Comparison of ENCODE assay signal across 20 cellular contexts in genomic region chr2:27435628-27436027, GRCh38. TPM values are rescaled to one million over a fixed set of nuclear protein-coding genes. Genes with fewer than 3 reads are reported as not detected.
DNase-seq lines count a peak whose midpoint lies in the region; ATAC-seq and TF ChIP-seq lines count a peak whose summit lies in the region.
"Had no signal": no experiment of that assay in that cellular context is flagged by ENCODE, and none has a peak within 500 bp of the region (broad histone marks: within the 10 kb centered on the region; RNA-seq: fewer than 3 reads in every experiment).

No MANE protein-coding gene starts in this region.

- POLR2A ChIA-PET in CD4-positive, alpha-beta memory T cell (lab: Charles Lee; ENCODE audit: partially characterized antibody): no interaction called here

- no peak overlapping the region for H3K4me2 ChIP-seq in neuronal stem cell (ENCODE audit: insufficient read depth, low read length, poor library complexity, severe bottlenecking)
- H3K4me2 ChIP-seq: A549; BLaER1 treated with 17β-estradiol and CSF1 and Interleukin-3, amounts not matched to agents 10 nM and 100 nM; KMS-11 had no signal

- H3K23ac ChIP-seq in neuronal stem cell (ENCODE audit: low read depth, low read length, poor library complexity): no peak overlapping the region

- peaks cover 87% of the 10 kb centered on the region for H3K36me3 Mint-ChIP-seq in activated T-cell treated with anti-CD3 and anti-CD28 coated beads, Interleukin-2, amount 50 U/mL, for 24 hours (ENCODE audit: low read depth)
- peaks cover 61 to 76% of the 10 kb centered on the region in 2 donors for H3K36me3 Mint-ChIP-seq in CD4-positive, alpha-beta memory T cell
- H3K36me3 Mint-ChIP-seq in activated T-helper 17 cell treated with anti-CD3 and anti-CD28 coated beads, Interleukin-2, amount 50 U/mL, for 72 hours (ENCODE audit: low read depth): peaks cover 95% of the 10 kb centered on the region
- H3K36me3 Mint-ChIP-seq in progenitor cell of endocrine pancreas (ENCODE audit: insufficient read depth): peaks cover 45% of the 10 kb centered on the region
- H3K36me3 Mint-ChIP-seq in stimulated activated memory B cell treated with anti-CD40 and anti-IgM and Interleukin-4, amounts not matched to agents 10 μg/mL and 1 μg/mL and 100 μg/mL, for 72 hours: peaks cover 67% of the 10 kb centered on the region

- H2AFZ ChIP-seq in neuronal stem cell (ENCODE audit: low read length): no peak overlapping the region

- no peak for DNase-seq in activated T-cell treated with anti-CD3 and anti-CD28 coated beads, Interleukin-2, amount 50 U/mL, for 24 hours
- DNase-seq in activated T-cell treated with anti-CD3 and anti-CD28 coated beads for 4 hours: no peak
- no peak for DNase-seq in CD4-positive, alpha-beta memory T cell
- no peak for DNase-seq in progenitor cell of endocrine pancreas (ENCODE audit: low spot score, unreplicated experiment)
- no peak for DNase-seq in neuronal stem cell (ENCODE audit: low spot score)
- DNase-seq: COR-L47, GF-D8, NCI-H1092, NCI-H146, NCI-H2081, NCI-H510A, NCI-H82, PC-3 had no signal

- peaks cover 19% of the 10 kb centered on the region for H3K4me1 Mint-ChIP-seq in activated T-cell treated with anti-CD3 and anti-CD28 coated beads, Interleukin-2, amount 50 U/mL, for 24 hours (ENCODE audit: low read depth)
- H3K4me1 Mint-ChIP-seq in CD4-positive, alpha-beta memory T cell: peaks cover 15 to 26% (median 21%) of the 10 kb centered on the region in 4 donors
- peaks cover 6% of the 10 kb centered on the region for H3K4me1 Mint-ChIP-seq in activated T-helper 17 cell treated with anti-CD3 and anti-CD28 coated beads, Interleukin-2, amount 50 U/mL, for 72 hours
- peaks cover 3% of the 10 kb centered on the region for H3K4me1 Mint-ChIP-seq in progenitor cell of endocrine pancreas (ENCODE audit: low read depth)
- peaks cover 14% of the 10 kb centered on the region for H3K4me1 Mint-ChIP-seq in stimulated activated memory B cell treated with anti-CD40 and anti-IgM and Interleukin-4, amounts not matched to agents 10 μg/mL and 1 μg/mL and 100 μg/mL, for 72 hours

- intact Hi-C loops in CD4-positive, alpha-beta memory T cell (cut with micrococcal nuclease): no loop called here

- TF ChIP-seq CTCF in progenitor cell of endocrine pancreas (IDR thresholded peaks at IDR 0.05; ENCODE audit: unreplicated experiment): no peak

- no CpG with 5 or more reads among the region's 6 CpGs for WGBS in neuronal stem cell (ENCODE audit: extremely low coverage in 2 of 2, insufficient read length in 2 of 2, insufficient replicate concordance in 1 of 2), 2 donors

- no peaks in the 10 kb centered on the region for H3K9me3 Mint-ChIP-seq in activated T-cell treated with anti-CD3 and anti-CD28 coated beads, Interleukin-2, amount 50 U/mL, for 24 hours
- no peaks in the 10 kb centered on the region for H3K9me3 Mint-ChIP-seq in CD4-positive, alpha-beta memory T cell
- H3K9me3 Mint-ChIP-seq in activated T-helper 17 cell treated with anti-CD3 and anti-CD28 coated beads, Interleukin-2, amount 50 U/mL, for 72 hours: no peaks in the 10 kb centered on the region
- no peaks in the 10 kb centered on the region for H3K9me3 Mint-ChIP-seq in progenitor cell of endocrine pancreas (ENCODE audit: low read depth)
- H3K9me3 Mint-ChIP-seq in stimulated activated memory B cell treated with anti-CD40 and anti-IgM and Interleukin-4, amounts not matched to agents 10 μg/mL and 1 μg/mL and 100 μg/mL, for 72 hours: no peaks in the 10 kb centered on the region

- H3K27ac Mint-ChIP-seq in activated T-cell treated with anti-CD3 and anti-CD28 coated beads, Interleukin-2, amount 50 U/mL, for 24 hours: peak overlapping the region; percentile 62
- peak overlapping the region in 6 of 7 donors; percentile 32 to 86 (median 64) for H3K27ac Mint-ChIP-seq in CD4-positive, alpha-beta memory T cell
- H3K27ac Mint-ChIP-seq in activated T-helper 17 cell treated with anti-CD3 and anti-CD28 coated beads, Interleukin-2, amount 50 U/mL, for 72 hours: peak overlapping the region; percentile 14
- peak overlapping the region; percentile 2 for H3K27ac Mint-ChIP-seq in progenitor cell of endocrine pancreas
- no peak overlapping the region for H3K27ac Mint-ChIP-seq in stimulated activated memory B cell treated with anti-CD40 and anti-IgM and Interleukin-4, amounts not matched to agents 10 μg/mL and 1 μg/mL and 100 μg/mL, for 72 hours

- CTCF ChIA-PET in CD4-positive, alpha-beta memory T cell (lab: Charles Lee; ENCODE audit: partially characterized antibody): interaction anchor here (0.7 kb wide), 1 partner anchor 10 kb away, joined by 3 read pairs; no protein-coding TSS in a partner anchor

- no peaks in the 10 kb centered on the region for H3K27me3 Mint-ChIP-seq in activated T-cell treated with anti-CD3 and anti-CD28 coated beads, Interleukin-2, amount 50 U/mL, for 24 hours
- no peaks in the 10 kb centered on the region for H3K27me3 Mint-ChIP-seq in CD4-positive, alpha-beta memory T cell
- no peaks in the 10 kb centered on the region for H3K27me3 Mint-ChIP-seq in activated T-helper 17 cell treated with anti-CD3 and anti-CD28 coated beads, Interleukin-2, amount 50 U/mL, for 72 hours
- no peaks in the 10 kb centered on the region for H3K27me3 Mint-ChIP-seq in progenitor cell of endocrine pancreas
- no peaks in the 10 kb centered on the region for H3K27me3 Mint-ChIP-seq in stimulated activated memory B cell treated with anti-CD40 and anti-IgM and Interleukin-4, amounts not matched to agents 10 μg/mL and 1 μg/mL and 100 μg/mL, for 72 hours

- no peak overlapping the region for H2BK5ac ChIP-seq in neuronal stem cell (ENCODE audit: low read length)

- H3K18ac ChIP-seq in neuronal stem cell (ENCODE audit: low read length): no peak overlapping the region

- H4K8ac ChIP-seq in neuronal stem cell (ENCODE audit: low read depth, low read length): no peak overlapping the region

- peaks cover 23% of the 10 kb centered on the region for H3K4me1 ChIP-seq in CD4-positive, alpha-beta memory T cell (ENCODE audit: insufficient read depth, low read length)
- H3K4me1 ChIP-seq in neuronal stem cell (ENCODE audit: control insufficient read depth in 2 of 2, insufficient read depth in 1 of 2, low read depth in 1 of 2, low read length in 2 of 2): no peaks in the 10 kb centered on the region

- H3K14ac ChIP-seq in neuronal stem cell (ENCODE audit: low read length): no peak overlapping the region

- no peaks in the 10 kb centered on the region for H3K27me3 ChIP-seq in CD4-positive, alpha-beta memory T cell (ENCODE audit: insufficient read depth, low read length)
- H3K27me3 ChIP-seq in neuronal stem cell (ENCODE audit: control insufficient read depth in 3 of 3, insufficient read depth in 3 of 3, low read depth in 1 of 3, low read length in 3 of 3): no peaks in the 10 kb centered on the region
- H3K27me3 ChIP-seq: BLaER1 treated with 17β-estradiol and CSF1 and Interleukin-3, amounts not matched to agents 10 nM and 100 nM had no signal

- no peaks in the 10 kb centered on the region for H3K79me1 ChIP-seq in neuronal stem cell (ENCODE audit: low read depth, low read length)

- no peaks in the 10 kb centered on the region for H3K9me3 ChIP-seq in CD4-positive, alpha-beta memory T cell (ENCODE audit: control insufficient read depth in 1 of 2, low read length in 2 of 2)
- no peaks in the 10 kb centered on the region for H3K9me3 ChIP-seq in neuronal stem cell (replicated peaks in 1 of 2; ENCODE audit: control insufficient read depth in 2 of 2, insufficient read depth in 1 of 2, low read depth in 1 of 2, low read length in 2 of 2)
- H3K9me3 ChIP-seq: A549; BLaER1 treated with 17β-estradiol and CSF1 and Interleukin-3, amounts not matched to agents 10 nM and 100 nM had no signal

- no peak overlapping the region for H4K91ac ChIP-seq in neuronal stem cell (ENCODE audit: low read depth, low read length, poor library complexity)

- no peak for ATAC-seq in activated T-helper 17 cell treated with anti-CD3 and anti-CD28 coated beads, Interleukin-2, amount 50 U/mL, for 72 hours (replicated peaks)
- no peak for ATAC-seq in stimulated activated memory B cell treated with anti-CD40 and anti-IgM and Interleukin-4, amounts not matched to agents 10 μg/mL and 1 μg/mL and 100 μg/mL, for 72 hours
- ATAC-seq: A549, HepG2, PC-3 had no signal

- H2BK12ac ChIP-seq in neuronal stem cell (ENCODE audit: low read length): no peak overlapping the region

- peaks cover 67% of the 10 kb centered on the region for H3K36me3 ChIP-seq in CD4-positive, alpha-beta memory T cell (ENCODE audit: insufficient read depth, low read length)
- peaks cover 48 to 88% of the 10 kb centered on the region in 2 donors for H3K36me3 ChIP-seq in neuronal stem cell (replicated peaks in 1 of 2; ENCODE audit: control insufficient read depth in 2 of 2, insufficient read depth in 2 of 2, low read length in 2 of 2)

- no peak overlapping the region for H3K27ac ChIP-seq in CD4-positive, alpha-beta memory T cell (ENCODE audit: low read depth, low read length)
- H3K27ac ChIP-seq in neuronal stem cell (replicated peaks; ENCODE audit: low read length): no peak overlapping the region
- H3K27ac ChIP-seq: A549; BLaER1 treated with 17β-estradiol and CSF1 and Interleukin-3, amounts not matched to agents 10 nM and 100 nM; KMS-11 had no signal

- H3K4me3 Mint-ChIP-seq in activated T-cell treated with anti-CD3 and anti-CD28 coated beads, Interleukin-2, amount 50 U/mL, for 24 hours: no peak overlapping the region
- no peak overlapping the region for H3K4me3 Mint-ChIP-seq in CD4-positive, alpha-beta memory T cell
- H3K4me3 Mint-ChIP-seq in activated T-helper 17 cell treated with anti-CD3 and anti-CD28 coated beads, Interleukin-2, amount 50 U/mL, for 72 hours: no peak overlapping the region
- no peak overlapping the region for H3K4me3 Mint-ChIP-seq in progenitor cell of endocrine pancreas (ENCODE audit: low read depth)
- H3K4me3 Mint-ChIP-seq in stimulated activated memory B cell treated with anti-CD40 and anti-IgM and Interleukin-4, amounts not matched to agents 10 μg/mL and 1 μg/mL and 100 μg/mL, for 72 hours: no peak overlapping the region

- no peak overlapping the region for H3K9ac ChIP-seq in neuronal stem cell (ENCODE audit: low read depth, low read length, poor library complexity)
- H3K9ac ChIP-seq: KMS-11 had no signal

- H2BK120ac ChIP-seq in neuronal stem cell (ENCODE audit: low read depth, low read length): no peak overlapping the region

- H3K4me3 ChIP-seq in CD4-positive, alpha-beta memory T cell (ENCODE audit: low read length in 2 of 2): no peak overlapping the region
- H3K4me3 ChIP-seq in neuronal stem cell (ENCODE audit: low read length in 2 of 2): no peak overlapping the region
- H3K4me3 ChIP-seq: A549; BLaER1 treated with 17β-estradiol and CSF1 and Interleukin-3, amounts not matched to agents 10 nM and 100 nM had no signal

- no peak overlapping the region for H2AK5ac ChIP-seq in neuronal stem cell (ENCODE audit: low read depth, low read length)

- no peak overlapping the region for H2BK15ac ChIP-seq in neuronal stem cell (ENCODE audit: low read length)

- H3K4ac ChIP-seq in neuronal stem cell (ENCODE audit: low read length): no peak overlapping the region

RNA-seq across cellular contexts. Expression of gene KRTCAP3, which starts 6.6 kb away (rescaled TPM):
- 10 to 100 TPM; 23.6 to 23.9 TPM for total RNA-seq in CD4-positive, alpha-beta memory T cell
- polyA plus RNA-seq in CD4-positive, alpha-beta memory T cell: 1 to 10 TPM; 1.8 to 9.4 TPM
- 1 to 10 TPM; 2.6 to 5.0 TPM for total RNA-seq in activated T-helper 17 cell treated with anti-CD3 and anti-CD28 coated beads, Interleukin-2, amount 50 U/mL, for 72 hours
- 15.4 and 17.1 TPM in 2 replicates for total RNA-seq in progenitor cell of endocrine pancreas
- 5.7 TPM for polyA plus RNA-seq in neuronal stem cell (2013, experiment 1 of 2)
- polyA plus RNA-seq in neuronal stem cell (2013, experiment 2 of 2): 5.2 TPM
- total RNA-seq: Daoy had no signal

RNA-seq across cellular contexts. Expression of gene NRBP1, which starts 7.2 kb away (rescaled TPM):
- 100 to 1,000 TPM; 115 to 119 TPM for total RNA-seq in CD4-positive, alpha-beta memory T cell
- polyA plus RNA-seq in CD4-positive, alpha-beta memory T cell: 100 to 1,000 TPM; 118 to 125 TPM
- total RNA-seq in activated T-helper 17 cell treated with anti-CD3 and anti-CD28 coated beads, Interleukin-2, amount 50 U/mL, for 72 hours: 10 to 100 TPM; 65.2 to 76.1 TPM
- total RNA-seq in progenitor cell of endocrine pancreas: 109 and 120 TPM in 2 replicates
- polyA plus RNA-seq in neuronal stem cell (2013, experiment 1 of 2): 62.2 TPM
- polyA plus RNA-seq in neuronal stem cell (2013, experiment 2 of 2): 63.3 TPM

RNA-seq across cellular contexts. Expression of gene PPM1G, which starts 26.2 kb away (rescaled TPM):
- total RNA-seq in CD4-positive, alpha-beta memory T cell: 10 to 100 TPM; 53.8 to 56.1 TPM
- 10 to 100 TPM; 76.7 to 99.4 TPM for polyA plus RNA-seq in CD4-positive, alpha-beta memory T cell
- total RNA-seq in activated T-helper 17 cell treated with anti-CD3 and anti-CD28 coated beads, Interleukin-2, amount 50 U/mL, for 72 hours: 100 to 1,000 TPM in 1 of 2 donors, 10 to 100 TPM in 1; 67.0 to 158 TPM
- 101 and 105 TPM in 2 replicates for total RNA-seq in progenitor cell of endocrine pancreas
- 98.8 TPM for polyA plus RNA-seq in neuronal stem cell (2013, experiment 1 of 2)
- polyA plus RNA-seq in neuronal stem cell (2013, experiment 2 of 2): 97.7 TPM

RNA-seq across cellular contexts. Expression of gene IFT172, which starts 53.9 kb away (rescaled TPM):
- total RNA-seq in CD4-positive, alpha-beta memory T cell: 10 to 100 TPM; 23.6 to 24.4 TPM
- polyA plus RNA-seq in CD4-positive, alpha-beta memory T cell: 1 to 10 TPM; 2.1 to 5.2 TPM
- 10 to 100 TPM; 10.5 to 18.6 TPM for total RNA-seq in activated T-helper 17 cell treated with anti-CD3 and anti-CD28 coated beads, Interleukin-2, amount 50 U/mL, for 72 hours
- 43.7 and 49.5 TPM in 2 replicates for total RNA-seq in progenitor cell of endocrine pancreas
- polyA plus RNA-seq in neuronal stem cell (2013, experiment 1 of 2): 8.4 TPM
- polyA plus RNA-seq in neuronal stem cell (2013, experiment 2 of 2): 8.7 TPM

RNA-seq across cellular contexts. Expression of gene ZNF513, which starts 55.1 kb away (rescaled TPM):
- total RNA-seq in CD4-positive, alpha-beta memory T cell: 10 to 100 TPM; 17.6 to 20.1 TPM
- 1 to 10 TPM; 3.7 to 6.3 TPM for polyA plus RNA-seq in CD4-positive, alpha-beta memory T cell
- total RNA-seq in activated T-helper 17 cell treated with anti-CD3 and anti-CD28 coated beads, Interleukin-2, amount 50 U/mL, for 72 hours: 10 to 100 TPM; 10.8 to 16.2 TPM
- 34.4 and 35.0 TPM in 2 replicates for total RNA-seq in progenitor cell of endocrine pancreas
- polyA plus RNA-seq in neuronal stem cell (2013, experiment 1 of 2): 13.7 TPM
- 13.4 TPM for polyA plus RNA-seq in neuronal stem cell (2013, experiment 2 of 2)
